In the genomic region with DNA sequence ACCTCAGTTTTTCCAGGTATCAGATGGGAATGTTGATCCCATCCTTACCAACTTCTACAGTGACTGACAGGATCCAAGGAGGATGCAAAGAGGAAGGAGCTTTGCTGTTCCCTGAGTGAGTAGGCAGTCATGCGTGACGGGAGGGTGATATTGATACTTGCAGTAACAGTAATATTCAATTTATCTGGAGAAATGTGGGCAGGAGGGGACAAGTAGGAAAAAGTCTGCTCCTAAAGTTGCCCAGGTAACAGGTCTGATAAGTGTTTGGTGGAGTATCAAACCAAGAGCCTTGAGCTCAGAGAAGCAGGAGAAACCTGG, we compare ENCODE assay signal across 17 cellular contexts. TPM values are rescaled to one million over a fixed set of nuclear protein-coding genes. Genes with fewer than 3 reads are reported as not detected.
DNase-seq lines count a peak whose midpoint lies in the region; ATAC-seq, FAIRE-seq and TF ChIP-seq lines count a peak whose summit lies in the region.
"Had no signal": no experiment of that assay in that cellular context is flagged by ENCODE, and none has a peak within 500 bp of the region (broad histone marks: within the 10 kb centered on the region; RNA-seq: fewer than 3 reads in every experiment).

No MANE protein-coding gene starts in this region.

- H3K36me3 ChIP-seq in parathyroid adenoma (ENCODE audit: control insufficient read depth, insufficient read depth, low read length), result no peaks in the 10 kb centered on the region
- H3K36me3 ChIP-seq: BLaER1, SJCRH30 had no signal

- H3K27me3 ChIP-seq in parathyroid adenoma (ENCODE audit: control insufficient read depth, insufficient read depth, low read length), result no peaks in the 10 kb centered on the region
- H3K27me3 ChIP-seq: BLaER1, SJCRH30 had no signal

- no peak overlapping the region for H3K27ac Mint-ChIP-seq in effector memory CD8-positive, alpha-beta T cell

- no peak overlapping the region for H3K4me3 Mint-ChIP-seq in effector memory CD8-positive, alpha-beta T cell

- H3K79me2 ChIP-seq in parathyroid adenoma, result peaks cover 4% of the 10 kb centered on the region

- H3K36me3 Mint-ChIP-seq in effector memory CD8-positive, alpha-beta T cell (ENCODE audit: insufficient read depth), result peaks cover 12% of the 10 kb centered on the region

- no peak for ATAC-seq in effector memory CD8-positive, alpha-beta T cell (replicated peaks)

- H3K4me2 ChIP-seq in parathyroid adenoma (ENCODE audit: low read length), result no peak overlapping the region
- H3K4me2 ChIP-seq: BLaER1, KMS-11 had no signal

- DNase-seq in GM12891 (ENCODE audit: insufficient read length, low spot score), result no peak
- DNase-seq in effector memory CD8-positive, alpha-beta T cell, result no peak
- no peak for DNase-seq in D341Med (ENCODE audit: low spot score)
- DNase-seq in T-helper 2 cell, result no peak
- DNase-seq in GM19238 (ENCODE audit: insufficient read length, low spot score), result no peak
- DNase-seq: DMS 273 treated with DMSO at 0.1 percent for 48 hours, DND-41, H7, NCI-H1417 treated with DMSO at 0.1 percent for 48 hours, NCI-H1930, NCI-H2171 had no signal

- H3K27me3 Mint-ChIP-seq in effector memory CD8-positive, alpha-beta T cell, result peaks cover 0 to 3% of the 10 kb centered on the region in 2 donors

- TF ChIP-seq CTCF in 22Rv1 (IDR thresholded peaks at IDR 0.05), result no peak
- no peak for TF ChIP-seq CTCF in VCaP (conservative IDR thresholded peaks at IDR 0.05)
- TF ChIP-seq CTCF in parathyroid adenoma (IDR thresholded peaks at IDR 0.05), result no peak

- no peak overlapping the region for H3K4me3 ChIP-seq in parathyroid adenoma (ENCODE audit: low read depth, low read length)
- H3K4me3 ChIP-seq: BLaER1, SJCRH30 had no signal

- no peaks in the 10 kb centered on the region for H3K9me3 Mint-ChIP-seq in effector memory CD8-positive, alpha-beta T cell

- no peak for TF ChIP-seq POLR2A in GM12891 (IDR thresholded peaks at IDR 0.05; ENCODE audit: low read depth, low read length)

- peak overlapping the region; percentile 56 for H2AFZ ChIP-seq in parathyroid adenoma

- no peak for FAIRE-seq in GM12891 (lab: Jason Lieb, UNC)

- no peaks in the 10 kb centered on the region for H3K9me3 ChIP-seq in parathyroid adenoma (ENCODE audit: control insufficient read depth, low read length)
- H3K9me3 ChIP-seq: BLaER1, SJCRH30 had no signal

- H3K27ac ChIP-seq in 22Rv1 (peak overlapping the region; percentile 63), VCaP (peak overlapping the region; percentile 57), parathyroid adenoma (peak overlapping the region; percentile 48)
- H3K27ac ChIP-seq: BLaER1, KMS-11, SJCRH30 had no signal

- peaks cover 18% of the 10 kb centered on the region for H3K4me1 ChIP-seq in parathyroid adenoma

- no peak overlapping the region for H3K9ac ChIP-seq in parathyroid adenoma
- H3K9ac ChIP-seq: BLaER1, KMS-11 had no signal

- H3K4me1 Mint-ChIP-seq in effector memory CD8-positive, alpha-beta T cell (ENCODE audit: low read depth in 2 of 2), result peaks cover 15 to 16% of the 10 kb centered on the region in 2 donors

TF ChIP-seq in GM12891, 5 proteins besides CTCF, POLR2A, EP300 and RAD21:
- peak; percentile 44 for TF ChIP-seq PAX5 (IDR thresholded peaks at IDR 0.05; ENCODE audit: insufficient read depth, low read length, severe bottlenecking)
- TF ChIP-seq POU2F2 (IDR thresholded peaks at IDR 0.05; ENCODE audit: low read depth, low read length), result no peak

RNA-seq across cellular contexts. Expression of gene ZCCHC24, which starts 3.3 kb away (rescaled TPM):
- 0.06 TPM for polyA plus RNA-seq in GM12891 (2012; ENCODE audit: low read depth, missing spikeins)
